30 cellular contexts compared by ENCODE assay signal in the genomic region with DNA sequence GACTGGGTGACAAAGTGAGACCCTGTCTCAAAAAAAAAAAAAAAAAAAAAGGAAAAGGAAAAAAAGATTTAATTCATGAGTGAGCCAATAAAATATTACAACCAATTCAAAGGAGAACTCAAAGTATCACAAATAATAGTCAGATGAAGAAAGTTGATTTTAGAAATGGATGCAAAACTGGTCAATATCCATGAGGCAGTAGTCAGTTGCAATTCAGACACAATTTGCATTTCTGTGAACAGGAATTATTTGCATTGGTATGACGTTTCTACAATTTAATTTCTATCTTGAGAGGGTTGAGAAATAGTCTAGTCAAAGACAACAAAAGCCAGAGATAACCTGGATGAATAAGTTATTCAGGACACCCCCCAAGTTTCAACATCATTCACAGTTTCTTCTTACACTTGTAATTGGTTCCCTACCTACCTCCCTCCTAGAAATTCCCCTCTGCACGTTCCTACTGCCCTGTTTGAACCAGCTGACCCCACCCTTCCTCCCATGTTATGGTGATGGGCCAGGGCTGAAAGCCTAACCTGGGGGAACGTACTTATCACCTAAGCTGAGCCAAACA. TPM values are rescaled to one million over a fixed set of nuclear protein-coding genes. Genes with fewer than 3 reads are reported as not detected.
DNase-seq lines count a peak whose midpoint lies in the region; ATAC-seq and TF ChIP-seq lines count a peak whose summit lies in the region.
"Had no signal": no experiment of that assay in that cellular context is flagged by ENCODE, and none has a peak within 500 bp of the region (broad histone marks: within the 10 kb centered on the region; RNA-seq: fewer than 3 reads in every experiment).

No MANE protein-coding gene starts in this region.

- H3K4me3 ChIP-seq in Karpas-422 (ENCODE audit: low read length) (no peak overlapping the region), tibial artery (no peak overlapping the region)
- H3K4me3 ChIP-seq: BLaER1, cardiac muscle cell, colonic mucosa, heart left ventricle, transverse colon had no signal

- H3K4me2 ChIP-seq in Karpas-422 (ENCODE audit: low read depth, low read length, poor library complexity, severe bottlenecking), result peak overlapping the region; percentile 37
- H3K4me2 ChIP-seq: BLaER1 had no signal

- H3K36me3 ChIP-seq in Karpas-422 (ENCODE audit: insufficient read depth, low read length) (no peaks in the 10 kb centered on the region), tibial artery (no peaks in the 10 kb centered on the region)
- H3K36me3 ChIP-seq: BLaER1, cardiac muscle cell, colonic mucosa, heart left ventricle, transverse colon had no signal

- DNase-seq in Karpas-422 (peak; percentile 60), RWPE1 (ENCODE audit: low spot score) (no peak), epithelial cell of prostate (ENCODE audit: low read depth, low spot score) (no peak), natural killer cell (no peak), tibial artery (no peak)
- no peak for DNase-seq in stimulated activated naive B cell treated with anti-CD40 and anti-IgM and Interleukin-4, amounts not matched to agents 10 μg/mL and 1 μg/mL and 100 μg/mL, for 72 hours
- DNase-seq: activated CD4-positive, alpha-beta T cell treated with anti-CD3 and anti-CD28 coated beads for 48 hours; activated CD8-positive, alpha-beta memory T cell treated with anti-CD3 and anti-CD28 coated beads for 24 hours; activated T-cell treated with anti-CD3 and anti-CD28 coated beads for 4 hours; aorta; colonic mucosa; effector CD8-positive, alpha-beta T cell; erythroblast; foreskin fibroblast; heart left ventricle; kidney; naive thymus-derived CD4-positive, alpha-beta T cell; NCI-H1105 treated with DMSO at 0.1 percent for 48 hours; NCI-H187 treated with DMSO at 0.1 percent for 48 hours; NCI-H69; SHP77 treated with DMSO at 0.1 percent for 48 hours; stimulated activated CD4-positive, alpha-beta T cell treated with anti-CD3 and anti-CD28 coated beads, Interleukin-2, amount 100 ng/mL, for 48 hours; transverse colon had no signal

- H3K4me3 Mint-ChIP-seq in stimulated activated naive B cell treated with anti-CD40 and anti-IgM and Interleukin-4, amounts not matched to agents 10 μg/mL and 1 μg/mL and 100 μg/mL, for 72 hours, result no peak overlapping the region
- no peak overlapping the region for H3K4me3 Mint-ChIP-seq in natural killer cell
- H3K4me3 Mint-ChIP-seq: activated naive CD4-positive, alpha-beta T cell treated with anti-CD3 and anti-CD28 coated beads, Interleukin-2, amount 50 U/mL, for 24 hours; naive thymus-derived CD4-positive, alpha-beta T cell had no signal

- ATAC-seq in stimulated activated naive B cell treated with anti-CD40 and anti-IgM and Interleukin-4, amounts not matched to agents 10 μg/mL and 1 μg/mL and 100 μg/mL, for 72 hours (replicated peaks), result no peak
- no peak for ATAC-seq in natural killer cell
- no peak for ATAC-seq in HG03342 (IDR thresholded peaks at IDR 0.05; ENCODE audit: unreplicated experiment)
- ATAC-seq: heart left ventricle; naive thymus-derived CD4-positive, alpha-beta T cell; Panc1 had no signal

- H3K9me3 ChIP-seq in Karpas-422 (ENCODE audit: low read length) (no peaks in the 10 kb centered on the region), tibial artery (no peaks in the 10 kb centered on the region)
- H3K9me3 ChIP-seq: BLaER1, colonic mucosa, heart left ventricle, transverse colon had no signal

- no peak overlapping the region for H3K9ac ChIP-seq in Karpas-422 (ENCODE audit: low read length)
- H3K9ac ChIP-seq: BLaER1 had no signal

- no peak for TF ChIP-seq CTCF in RWPE1 (conservative IDR thresholded peaks at IDR 0.05; ENCODE audit: low read depth)
- no peak for TF ChIP-seq CTCF in natural killer cell (IDR thresholded peaks at IDR 0.05)
- no peak for TF ChIP-seq CTCF in tibial artery (IDR thresholded peaks at IDR 0.05)

- H3K79me2 ChIP-seq in Karpas-422 (ENCODE audit: low read length), result no peaks in the 10 kb centered on the region

- peaks cover 48% of the 10 kb centered on the region for H3K4me1 ChIP-seq in Karpas-422 (ENCODE audit: low read length)
- H3K4me1 ChIP-seq in tibial artery, result peaks cover 0 to 34% (median 15%) of the 10 kb centered on the region in 4 donors

- no peaks in the 10 kb centered on the region for H4K20me1 ChIP-seq in Karpas-422 (ENCODE audit: insufficient read depth, low read depth, low read length)
- H4K20me1 ChIP-seq: BLaER1 had no signal

- H3K9me2 ChIP-seq in Karpas-422 (replicated peaks; ENCODE audit: insufficient read depth, low read length), result no peaks in the 10 kb centered on the region

- peak overlapping the region; percentile 16; the same call in 1 of the 2 replicates for H2AFZ ChIP-seq in Karpas-422 (ENCODE audit: low read length)

- no peaks in the 10 kb centered on the region for H3K27me3 Mint-ChIP-seq in stimulated activated naive B cell treated with anti-CD40 and anti-IgM and Interleukin-4, amounts not matched to agents 10 μg/mL and 1 μg/mL and 100 μg/mL, for 72 hours
- H3K27me3 Mint-ChIP-seq in natural killer cell (ENCODE audit: low read depth in 2 of 2), result peaks cover 0 to 3% of the 10 kb centered on the region in 2 donors
- H3K27me3 Mint-ChIP-seq: activated naive CD4-positive, alpha-beta T cell treated with anti-CD3 and anti-CD28 coated beads, Interleukin-2, amount 50 U/mL, for 24 hours; naive thymus-derived CD4-positive, alpha-beta T cell; progenitor cell of endocrine pancreas had no signal

- H3K27ac ChIP-seq in Karpas-422 (ENCODE audit: low read length) (no peak overlapping the region), RWPE1 (peak overlapping the region; percentile 93), epithelial cell of prostate (peak overlapping the region; percentile 94), tibial artery (no peak overlapping the region)
- H3K27ac ChIP-seq: BLaER1, cardiac muscle cell, colonic mucosa, VCaP had no signal

- no peaks in the 10 kb centered on the region for H3K27me3 ChIP-seq in Karpas-422 (ENCODE audit: low read length)
- no peaks in the 10 kb centered on the region for H3K27me3 ChIP-seq in tibial artery
- H3K27me3 ChIP-seq: BLaER1, cardiac muscle cell, colonic mucosa, heart left ventricle, transverse colon had no signal

- CTCF ChIA-PET in RWPE1 (lab: Yijun Ruan, JAX), result interaction anchor here (0.8 to 1.0 kb wide), 2 partner anchors 46 to 89 kb away, joined by 3 read pairs; no protein-coding TSS in a partner anchor

- POLR2A ChIA-PET in RWPE1 (lab: Yijun Ruan, JAX; ENCODE audit: low non-redundant PET), result no interaction called here

- no peaks in the 10 kb centered on the region for H3K9me3 Mint-ChIP-seq in stimulated activated naive B cell treated with anti-CD40 and anti-IgM and Interleukin-4, amounts not matched to agents 10 μg/mL and 1 μg/mL and 100 μg/mL, for 72 hours
- H3K9me3 Mint-ChIP-seq in natural killer cell, result no peaks in the 10 kb centered on the region
- H3K9me3 Mint-ChIP-seq: activated naive CD4-positive, alpha-beta T cell treated with anti-CD3 and anti-CD28 coated beads, Interleukin-2, amount 50 U/mL, for 24 hours; naive thymus-derived CD4-positive, alpha-beta T cell had no signal

- H3K4me1 Mint-ChIP-seq in stimulated activated naive B cell treated with anti-CD40 and anti-IgM and Interleukin-4, amounts not matched to agents 10 μg/mL and 1 μg/mL and 100 μg/mL, for 72 hours, result peaks cover 47 to 73% of the 10 kb centered on the region in 2 donors
- H3K4me1 Mint-ChIP-seq in natural killer cell, result peaks cover 12 to 13% of the 10 kb centered on the region in 2 donors

- intact Hi-C loops in natural killer cell (cut with micrococcal nuclease), result no loop called here
- intact Hi-C loops in tibial artery (cut with DNase I; ENCODE audit: low total_unique reads), result no loop called here

- peak overlapping the region; percentile 57 for H3K27ac Mint-ChIP-seq in stimulated activated naive B cell treated with anti-CD40 and anti-IgM and Interleukin-4, amounts not matched to agents 10 μg/mL and 1 μg/mL and 100 μg/mL, for 72 hours
- H3K27ac Mint-ChIP-seq in natural killer cell, result no peak overlapping the region
- H3K27ac Mint-ChIP-seq: activated naive CD4-positive, alpha-beta T cell treated with anti-CD3 and anti-CD28 coated beads, Interleukin-2, amount 50 U/mL, for 24 hours; naive thymus-derived CD4-positive, alpha-beta T cell; progenitor cell of endocrine pancreas had no signal

- H3K36me3 Mint-ChIP-seq in stimulated activated naive B cell treated with anti-CD40 and anti-IgM and Interleukin-4, amounts not matched to agents 10 μg/mL and 1 μg/mL and 100 μg/mL, for 72 hours, result no peaks in the 10 kb centered on the region
- no peaks in the 10 kb centered on the region for H3K36me3 Mint-ChIP-seq in natural killer cell
- H3K36me3 Mint-ChIP-seq: activated naive CD4-positive, alpha-beta T cell treated with anti-CD3 and anti-CD28 coated beads, Interleukin-2, amount 50 U/mL, for 24 hours; naive thymus-derived CD4-positive, alpha-beta T cell had no signal

RNA-seq across cellular contexts. Expression of gene CDKN2AIPNL, which starts 28.6 kb away (rescaled TPM):
- 51.7 and 58.7 TPM in 2 replicates for total RNA-seq in Karpas-422 (2014; rRNA removed; shearing (Covaris generic); ENCODE audit: low replicate concordance)
- 10 to 100 TPM; 12.3 to 15.5 (median 13.4) TPM for total RNA-seq in natural killer cell

Comparison
In these comparisons a context has a peak if more than half of its experiments do, and no peak if none do; other contexts are left out.
1. H3K27ac ChIP-seq: peak in RWPE1 (single experiment) and epithelial cell of prostate (single experiment); none in Karpas-422 (single experiment) and tibial artery (0 of 2).